9 cellular contexts compared by ENCODE assay signal in genomic region chr10:88851706-88852105, GRCh38. TPM values are rescaled to one million over a fixed set of nuclear protein-coding genes. Genes with fewer than 3 reads are reported as not detected.
DNase-seq lines count a peak whose midpoint lies in the region; ATAC-seq and TF ChIP-seq lines count a peak whose summit lies in the region.
"Had no signal": no experiment of that assay in that cellular context is flagged by ENCODE, and none has a peak within 500 bp of the region (broad histone marks: within the 10 kb centered on the region; RNA-seq: fewer than 3 reads in every experiment).

Gene ANKRD22, minus strand, starts transcription at chr10:88851844. Its CDS starts 237 bp downstream, at chr10:88851607.

- H3K4me3 ChIP-seq in HL-60 (replicated peaks; ENCODE audit: insufficient read depth, low read length) (peak within 1 kb of the TSS; percentile 88), stomach (peak within 1 kb of the TSS; percentile 33 to 55 (median 35))

- H3K4me3 Mint-ChIP-seq in stimulated activated effector memory CD8-positive, alpha-beta T cell treated with anti-CD3 and anti-CD28 coated beads, Interleukin-12 subunit alpha, Interleukin-12 subunit beta, amount 100 ng/mL, for 72 hours: no peak within 1 kb of the TSS
- H3K4me3 Mint-ChIP-seq: stimulated activated memory B cell treated with anti-CD40 and anti-IgM and Interleukin-4, amounts not matched to agents 10 μg/mL and 1 μg/mL and 100 μg/mL, for 72 hours had no signal

- peak; percentile 92 to 96 for DNase-seq in HL-60 (ENCODE audit: low read depth in 1 of 2, low spot score in 1 of 2)
- DNase-seq in RPMI7951 (ENCODE audit: low read depth): peak; percentile 59
- DNase-seq in glomerular visceral epithelial cell (ENCODE audit: extremely low spot score): peak; percentile 26
- peak; percentile 85 for DNase-seq in stomach
- DNase-seq in SHP77 (lab: John Stamatoyannopoulos, UW): no peak
- DNase-seq in sciatic nerve (ENCODE audit: low spot score): no peak
- DNase-seq in stimulated activated effector memory CD8-positive, alpha-beta T cell treated with anti-CD3 and anti-CD28 coated beads, Interleukin-12 subunit alpha, Interleukin-12 subunit beta, amount 100 ng/mL, for 72 hours (ENCODE audit: low spot score in 2 of 2): no peak
- DNase-seq: T-helper 9 cell had no signal

- H3K27ac ChIP-seq in HL-60 (replicated peaks) (peak within 1 kb of the TSS; percentile 64), stomach (peak within 1 kb of the TSS; percentile 68 to 86 (median 76))

- peaks cover 13 to 69% (median 25%) of the 10 kb centered on the region in 4 donors for H3K4me1 ChIP-seq in stomach

- TF ChIP-seq POLR2A in stomach (IDR thresholded peaks at IDR 0.05): peak in 1 of 4 donors; percentile 31

- no peaks in the 10 kb centered on the region for H3K9me3 Mint-ChIP-seq in stimulated activated effector memory CD8-positive, alpha-beta T cell treated with anti-CD3 and anti-CD28 coated beads, Interleukin-12 subunit alpha, Interleukin-12 subunit beta, amount 100 ng/mL, for 72 hours
- H3K9me3 Mint-ChIP-seq: stimulated activated memory B cell treated with anti-CD40 and anti-IgM and Interleukin-4, amounts not matched to agents 10 μg/mL and 1 μg/mL and 100 μg/mL, for 72 hours had no signal

- no peak for ATAC-seq in sciatic nerve
- no peak for ATAC-seq in stimulated activated effector memory CD8-positive, alpha-beta T cell treated with anti-CD3 and anti-CD28 coated beads, Interleukin-12 subunit alpha, Interleukin-12 subunit beta, amount 100 ng/mL, for 72 hours
- ATAC-seq: stimulated activated memory B cell treated with anti-CD40 and anti-IgM and Interleukin-4, amounts not matched to agents 10 μg/mL and 1 μg/mL and 100 μg/mL, for 72 hours had no signal

- H3K36me3 ChIP-seq in stomach: no peaks in the 10 kb centered on the region

- H3K36me3 Mint-ChIP-seq in stimulated activated effector memory CD8-positive, alpha-beta T cell treated with anti-CD3 and anti-CD28 coated beads, Interleukin-12 subunit alpha, Interleukin-12 subunit beta, amount 100 ng/mL, for 72 hours: no peaks in the 10 kb centered on the region
- H3K36me3 Mint-ChIP-seq: stimulated activated memory B cell treated with anti-CD40 and anti-IgM and Interleukin-4, amounts not matched to agents 10 μg/mL and 1 μg/mL and 100 μg/mL, for 72 hours had no signal

- intact Hi-C loops in stomach (cut with DNase I; ENCODE audit: low total_unique reads) (no loop called here), sciatic nerve (cut with DNase I) (no loop called here)

- H3K27ac Mint-ChIP-seq in stimulated activated effector memory CD8-positive, alpha-beta T cell treated with anti-CD3 and anti-CD28 coated beads, Interleukin-12 subunit alpha, Interleukin-12 subunit beta, amount 100 ng/mL, for 72 hours: no peak within 1 kb of the TSS
- H3K27ac Mint-ChIP-seq: stimulated activated memory B cell treated with anti-CD40 and anti-IgM and Interleukin-4, amounts not matched to agents 10 μg/mL and 1 μg/mL and 100 μg/mL, for 72 hours had no signal

- no peaks in the 10 kb centered on the region for H3K27me3 ChIP-seq in HL-60 (ENCODE audit: insufficient read depth, poor library complexity, severe bottlenecking)
- H3K27me3 ChIP-seq in stomach: no peaks in the 10 kb centered on the region

- H3K4me1 Mint-ChIP-seq in stimulated activated effector memory CD8-positive, alpha-beta T cell treated with anti-CD3 and anti-CD28 coated beads, Interleukin-12 subunit alpha, Interleukin-12 subunit beta, amount 100 ng/mL, for 72 hours: peaks cover 19% of the 10 kb centered on the region
- H3K4me1 Mint-ChIP-seq: stimulated activated memory B cell treated with anti-CD40 and anti-IgM and Interleukin-4, amounts not matched to agents 10 μg/mL and 1 μg/mL and 100 μg/mL, for 72 hours had no signal

- WGBS in stomach, 5 donors: 25 to 55% (median 32%) methylated on average over 5 of the region's 5 CpGs

- no peak for TF ChIP-seq EP300 in stomach (IDR thresholded peaks at IDR 0.05)

- H3K9me3 ChIP-seq in stomach: no peaks in the 10 kb centered on the region

- TF ChIP-seq CTCF in HL-60 (IDR thresholded peaks at IDR 0.05; ENCODE audit: insufficient read depth, low read length) (no peak), stomach (IDR thresholded peaks at IDR 0.05) (no peak)

RNA-seq across cellular contexts. Expression of gene ANKRD22, which starts in this region (rescaled TPM):
- not detected in 2 replicates for total RNA-seq in RPMI7951 (2014; rRNA removed; shearing (Covaris generic))
- 10 to 100 TPM in 3 of 5 donors, 1 to 10 TPM in 2; 6.4 to 63.9 (median 13.8) TPM for total RNA-seq in stomach
- polyA plus RNA-seq in stomach: 10 to 100 TPM; 35.0 to 45.5 (median 37.9) TPM
- not detected for total RNA-seq in sciatic nerve

Comparison
In these comparisons a context has a peak if more than half of its experiments do, and no peak if none do; other contexts are left out.
1. Peak in DNase-seq in RPMI7951; RNA of the gene not detected or under 1 TPM.
2. DNase-seq: peak in HL-60 (2 of 2), glomerular visceral epithelial cell (single experiment) and stomach (single experiment); none in SHP77 (0 of 2), sciatic nerve (single experiment) and stimulated activated effector memory CD8-positive, alpha-beta T cell treated with anti-CD3 and anti-CD28 coated beads, Interleukin-12 subunit alpha, Interleukin-12 subunit beta, amount 100 ng/mL, for 72 hours (0 of 2).